Comparison of ENCODE assay signal across 15 cellular contexts in genomic region chr20:52469143-52469542, GRCh38.
"Had no signal": no experiment of that assay in that cellular context is flagged by ENCODE, and none has a peak within 500 bp of the region (broad histone marks: within the 10 kb centered on the region; RNA-seq: fewer than 3 reads in every experiment).

No MANE protein-coding gene starts in this region.

- H3K4me3 ChIP-seq: gastroesophageal sphincter, left lung, spleen had no signal

- H3K27me3 ChIP-seq: spleen had no signal

- H3K27me3 Mint-ChIP-seq: activated T-helper 17 cell treated with anti-CD3 and anti-CD28 coated beads, Interleukin-2, amount 50 U/mL, for 72 hours; stimulated activated naive CD8-positive, alpha-beta T cell treated with anti-CD3 and anti-CD28 coated beads, Interleukin-15, amount 100 ng/mL, for 72 hours had no signal

- H3K27ac ChIP-seq: epithelial cell of prostate, gastroesophageal sphincter, left lung, spleen had no signal

- ATAC-seq: activated CD4-positive, CD25-positive, alpha-beta regulatory T cell treated with anti-CD3 and anti-CD28 coated beads, Interleukin-2, amount 50 U/mL, for 24 hours; activated T-helper 17 cell treated with anti-CD3 and anti-CD28 coated beads, Interleukin-2, amount 50 U/mL, for 72 hours; gastroesophageal sphincter; left lung; sciatic nerve; stimulated activated naive CD8-positive, alpha-beta T cell treated with anti-CD3 and anti-CD28 coated beads, Interleukin-15, amount 100 ng/mL, for 72 hours had no signal

- DNase-seq: activated naive CD4-positive, alpha-beta T cell treated with Interleukin-2 at 50 U/mL for 16 hours; anterior cingulate cortex; cerebellar nuclear complex; effector memory CD4-positive, alpha-beta T cell; left lung; spleen; stimulated activated naive CD8-positive, alpha-beta T cell treated with anti-CD3 and anti-CD28 coated beads, Interleukin-15, amount 100 ng/mL, for 72 hours had no signal

- H3K36me3 Mint-ChIP-seq: type B pancreatic cell had no signal

- H3K4me3 Mint-ChIP-seq: activated T-helper 17 cell treated with anti-CD3 and anti-CD28 coated beads, Interleukin-2, amount 50 U/mL, for 72 hours; dendritic cell treated with granulocyte-macrophage colony-stimulating factor and Interleukin-4, amounts not matched to agents 40 ng/mL and 50 ng/mL, for 4 days; neural crest cell; stimulated activated naive CD8-positive, alpha-beta T cell treated with anti-CD3 and anti-CD28 coated beads, Interleukin-15, amount 100 ng/mL, for 72 hours; type B pancreatic cell had no signal

- H3K36me3 ChIP-seq: gastroesophageal sphincter, left lung, spleen had no signal

- H3K4me1 ChIP-seq: gastroesophageal sphincter, left lung, spleen had no signal

- H3K4me1 Mint-ChIP-seq: activated T-helper 17 cell treated with anti-CD3 and anti-CD28 coated beads, Interleukin-2, amount 50 U/mL, for 72 hours; stimulated activated naive CD8-positive, alpha-beta T cell treated with anti-CD3 and anti-CD28 coated beads, Interleukin-15, amount 100 ng/mL, for 72 hours had no signal

- H3K9me3 Mint-ChIP-seq: activated T-helper 17 cell treated with anti-CD3 and anti-CD28 coated beads, Interleukin-2, amount 50 U/mL, for 72 hours; neural crest cell; type B pancreatic cell had no signal

- H3K27ac Mint-ChIP-seq: activated T-helper 17 cell treated with anti-CD3 and anti-CD28 coated beads, Interleukin-2, amount 50 U/mL, for 72 hours; dendritic cell treated with granulocyte-macrophage colony-stimulating factor and Interleukin-4, amounts not matched to agents 40 ng/mL and 50 ng/mL, for 4 days; stimulated activated naive CD8-positive, alpha-beta T cell treated with anti-CD3 and anti-CD28 coated beads, Interleukin-15, amount 100 ng/mL, for 72 hours; type B pancreatic cell had no signal

- H3K9me3 ChIP-seq: left lung had no signal
